Comparison of ENCODE assay signal across 23 cellular contexts in genomic region chr11:115317428-115318185, GRCh38.
A peak's percentile ranks its signal among the peaks of the same experiment; 100 is the strongest.
DNase-seq lines count a peak whose midpoint lies in the region; ATAC-seq, FAIRE-seq and TF ChIP-seq lines count a peak whose summit lies in the region.
"Had no signal": no experiment of that assay in that cellular context is flagged by ENCODE, and none has a peak within 500 bp of the region (broad histone marks: within the 10 kb centered on the region; RNA-seq: fewer than 3 reads in every experiment).

No MANE protein-coding gene starts in this region.

- no peak overlapping the region for H2AFZ ChIP-seq in neural progenitor cell (replicated peaks)

- H3K36me3 ChIP-seq in mucosa of descending colon (ENCODE audit: low read depth), result no peaks in the 10 kb centered on the region
- H3K36me3 ChIP-seq in neural progenitor cell, result no peaks in the 10 kb centered on the region
- no peaks in the 10 kb centered on the region for H3K36me3 ChIP-seq in sigmoid colon
- H3K36me3 ChIP-seq: cardiac muscle cell, tibial artery had no signal

- H3F3A ChIP-seq in neural progenitor cell (ENCODE audit: low read depth), result no peaks in the 10 kb centered on the region

- no peak overlapping the region for H3K27ac Mint-ChIP-seq in neural progenitor cell
- H3K27ac Mint-ChIP-seq: activated CD4-positive, alpha-beta memory T cell treated with anti-CD3 and anti-CD28 coated beads for 36 hours; activated naive CD8-positive, alpha-beta T cell treated with anti-CD3 and anti-CD28 coated beads, Interleukin-2, amount 10 ng/mL, durations not matched to agents 7 days and 5 days; activated T-cell treated with anti-CD3 and anti-CD28 coated beads, Interleukin-2, amount 50 U/mL, for 24 hours; stimulated activated naive B cell treated with anti-CD40 and anti-IgM and Interleukin-4, amounts not matched to agents 10 μg/mL and 1 μg/mL and 100 μg/mL, for 72 hours had no signal

- no peak for DNase-seq in GM12891 (ENCODE audit: insufficient read length, low spot score)
- DNase-seq in NCI-H1417 treated with DMSO at 0.1 percent for 48 hours (lab: John Stamatoyannopoulos, UW), result peak; percentile 89
- DNase-seq in NCI-H748 treated with DMSO at 0.1 percent for 48 hours (lab: John Stamatoyannopoulos, UW), result peak; percentile 83
- no peak for DNase-seq in mucosa of descending colon
- no peak for DNase-seq in neural progenitor cell (ENCODE audit: low spot score)
- no peak for DNase-seq in mesenteric fat pad (ENCODE audit: low spot score)
- no peak for DNase-seq in sigmoid colon
- DNase-seq: activated CD4-positive, alpha-beta memory T cell treated with anti-CD3 and anti-CD28 coated beads for 36 hours; activated naive CD8-positive, alpha-beta T cell treated with anti-CD3 and anti-CD28 coated beads, Interleukin-2, amount 10 ng/mL, durations not matched to agents 7 days and 5 days; activated T-cell treated with anti-CD3 and anti-CD28 coated beads, Interleukin-2, amount 50 U/mL, for 24 hours; DMS79; effector CD8-positive, alpha-beta T cell; H7; hippocampal formation; Kasumi-1; kidney; stimulated activated naive B cell treated with anti-CD40 and anti-IgM and Interleukin-4, amounts not matched to agents 10 μg/mL and 1 μg/mL and 100 μg/mL, for 72 hours; tibial artery had no signal

- no peak overlapping the region for H3K27ac ChIP-seq in neural progenitor cell
- H3K27ac ChIP-seq in sigmoid colon, result no peak overlapping the region
- H3K27ac ChIP-seq: cardiac muscle cell, tibial artery, VCaP had no signal

- TF ChIP-seq CTCF in mucosa of descending colon (IDR thresholded peaks at IDR 0.05), result no peak
- no peak for TF ChIP-seq CTCF in neural progenitor cell (IDR thresholded peaks at IDR 0.05)
- no peak for TF ChIP-seq CTCF in sigmoid colon (IDR thresholded peaks at IDR 0.05)

- no peak overlapping the region for H3K4me3 Mint-ChIP-seq in neural progenitor cell
- H3K4me3 Mint-ChIP-seq: activated CD4-positive, alpha-beta memory T cell treated with anti-CD3 and anti-CD28 coated beads for 36 hours; activated naive CD8-positive, alpha-beta T cell treated with anti-CD3 and anti-CD28 coated beads, Interleukin-2, amount 10 ng/mL, durations not matched to agents 7 days and 5 days; activated T-cell treated with anti-CD3 and anti-CD28 coated beads, Interleukin-2, amount 50 U/mL, for 24 hours; neural crest cell; stimulated activated naive B cell treated with anti-CD40 and anti-IgM and Interleukin-4, amounts not matched to agents 10 μg/mL and 1 μg/mL and 100 μg/mL, for 72 hours had no signal

- no peaks in the 10 kb centered on the region for H3K36me3 Mint-ChIP-seq in neural progenitor cell
- H3K36me3 Mint-ChIP-seq: activated CD4-positive, alpha-beta memory T cell treated with anti-CD3 and anti-CD28 coated beads for 36 hours; activated naive CD8-positive, alpha-beta T cell treated with anti-CD3 and anti-CD28 coated beads, Interleukin-2, amount 10 ng/mL, durations not matched to agents 7 days and 5 days; stimulated activated naive B cell treated with anti-CD40 and anti-IgM and Interleukin-4, amounts not matched to agents 10 μg/mL and 1 μg/mL and 100 μg/mL, for 72 hours had no signal

- no peak overlapping the region for H3K4me2 ChIP-seq in neural progenitor cell

- TF ChIP-seq POLR2A in GM12891 (IDR thresholded peaks at IDR 0.05; ENCODE audit: low read depth, low read length), result no peak
- no peak for TF ChIP-seq POLR2A in sigmoid colon (IDR thresholded peaks at IDR 0.05)

- H3K27me3 ChIP-seq in neural progenitor cell, result no peaks in the 10 kb centered on the region
- no peaks in the 10 kb centered on the region for H3K27me3 ChIP-seq in sigmoid colon
- H3K27me3 ChIP-seq: cardiac muscle cell, tibial artery had no signal

- 63 to 70% methylated on average over 4 of the region's 4 CpGs for WGBS in sigmoid colon, 2 donors

- H3K9me3 ChIP-seq in mucosa of descending colon (no peaks in the 10 kb centered on the region), neural progenitor cell (ENCODE audit: low read depth) (no peaks in the 10 kb centered on the region), sigmoid colon (no peaks in the 10 kb centered on the region)
- H3K9me3 ChIP-seq: tibial artery had no signal

- peaks cover 2% of the 10 kb centered on the region for H3K9me3 Mint-ChIP-seq in neural progenitor cell
- H3K9me3 Mint-ChIP-seq: activated CD4-positive, alpha-beta memory T cell treated with anti-CD3 and anti-CD28 coated beads for 36 hours; activated naive CD8-positive, alpha-beta T cell treated with anti-CD3 and anti-CD28 coated beads, Interleukin-2, amount 10 ng/mL, durations not matched to agents 7 days and 5 days; activated T-cell treated with anti-CD3 and anti-CD28 coated beads, Interleukin-2, amount 50 U/mL, for 24 hours; neural crest cell; stimulated activated naive B cell treated with anti-CD40 and anti-IgM and Interleukin-4, amounts not matched to agents 10 μg/mL and 1 μg/mL and 100 μg/mL, for 72 hours had no signal

- peak; percentile 12 for ATAC-seq in mucosa of descending colon
- ATAC-seq: Right ventricle myocardium inferior; stimulated activated naive B cell treated with anti-CD40 and anti-IgM and Interleukin-4, amounts not matched to agents 10 μg/mL and 1 μg/mL and 100 μg/mL, for 72 hours had no signal

- H4K20me1 ChIP-seq in neural progenitor cell (ENCODE audit: low read depth), result peaks cover 9% of the 10 kb centered on the region

- H3K9ac ChIP-seq in neural progenitor cell, result no peak overlapping the region

- H3K79me2 ChIP-seq in neural progenitor cell (ENCODE audit: low read depth), result no peaks in the 10 kb centered on the region

- peak; percentile 57 for FAIRE-seq in GM12891 (lab: Jason Lieb, UNC)
- FAIRE-seq: GM19239, kidney had no signal

- H3K4me1 ChIP-seq in mucosa of descending colon (ENCODE audit: low read depth) (peaks cover 3% of the 10 kb centered on the region), neural progenitor cell (no peaks in the 10 kb centered on the region), sigmoid colon (no peaks in the 10 kb centered on the region)
- H3K4me1 ChIP-seq: tibial artery had no signal

- peaks cover 13% of the 10 kb centered on the region for H3K4me1 Mint-ChIP-seq in neural progenitor cell
- H3K4me1 Mint-ChIP-seq: activated naive CD8-positive, alpha-beta T cell treated with anti-CD3 and anti-CD28 coated beads, Interleukin-2, amount 10 ng/mL, durations not matched to agents 7 days and 5 days; stimulated activated naive B cell treated with anti-CD40 and anti-IgM and Interleukin-4, amounts not matched to agents 10 μg/mL and 1 μg/mL and 100 μg/mL, for 72 hours had no signal

- no peak overlapping the region for H3K4me3 ChIP-seq in mucosa of descending colon
- H3K4me3 ChIP-seq in neural progenitor cell, result no peak overlapping the region
- no peak overlapping the region for H3K4me3 ChIP-seq in sigmoid colon
- H3K4me3 ChIP-seq: cardiac muscle cell, tibial artery had no signal

- intact Hi-C loops in mucosa of descending colon (cut with DNase I, micrococcal nuclease), result no loop called here
- intact Hi-C loops in sigmoid colon (cut with DNase I), result no loop called here

- no peak for TF ChIP-seq EP300 in sigmoid colon (IDR thresholded peaks at IDR 0.05)

- H3K27me3 Mint-ChIP-seq in neural progenitor cell (ENCODE audit: insufficient read depth, low read depth), result no peaks in the 10 kb centered on the region

TF ChIP-seq in GM12891, 5 proteins besides CTCF, POLR2A, EP300 and RAD21:
- TF ChIP-seq TAF1 (IDR thresholded peaks at IDR 0.05; ENCODE audit: low read depth, low read length) (no peak), PAX5 (IDR thresholded peaks at IDR 0.05; ENCODE audit: insufficient read depth, low read length, severe bottlenecking) (no peak), SPI1 (IDR thresholded peaks at IDR 0.05; ENCODE audit: low read depth, low read length) (no peak), POLR2AphosphoS5 (IDR thresholded peaks at IDR 0.05; ENCODE audit: low read depth, low read length) (no peak), POU2F2 (IDR thresholded peaks at IDR 0.05; ENCODE audit: low read depth, low read length) (no peak)

Comparison
In these comparisons a context has a peak if more than half of its experiments do, and no peak if none do; other contexts are left out.
1. DNase-seq: peak in NCI-H1417 treated with DMSO at 0.1 percent for 48 hours (single experiment) and NCI-H748 treated with DMSO at 0.1 percent for 48 hours (single experiment); none in GM12891 (single experiment), mucosa of descending colon (0 of 3), neural progenitor cell (single experiment), mesenteric fat pad (single experiment) and sigmoid colon (single experiment).